Comparison of ENCODE assay signal across 1 cellular context in the genomic region with DNA sequence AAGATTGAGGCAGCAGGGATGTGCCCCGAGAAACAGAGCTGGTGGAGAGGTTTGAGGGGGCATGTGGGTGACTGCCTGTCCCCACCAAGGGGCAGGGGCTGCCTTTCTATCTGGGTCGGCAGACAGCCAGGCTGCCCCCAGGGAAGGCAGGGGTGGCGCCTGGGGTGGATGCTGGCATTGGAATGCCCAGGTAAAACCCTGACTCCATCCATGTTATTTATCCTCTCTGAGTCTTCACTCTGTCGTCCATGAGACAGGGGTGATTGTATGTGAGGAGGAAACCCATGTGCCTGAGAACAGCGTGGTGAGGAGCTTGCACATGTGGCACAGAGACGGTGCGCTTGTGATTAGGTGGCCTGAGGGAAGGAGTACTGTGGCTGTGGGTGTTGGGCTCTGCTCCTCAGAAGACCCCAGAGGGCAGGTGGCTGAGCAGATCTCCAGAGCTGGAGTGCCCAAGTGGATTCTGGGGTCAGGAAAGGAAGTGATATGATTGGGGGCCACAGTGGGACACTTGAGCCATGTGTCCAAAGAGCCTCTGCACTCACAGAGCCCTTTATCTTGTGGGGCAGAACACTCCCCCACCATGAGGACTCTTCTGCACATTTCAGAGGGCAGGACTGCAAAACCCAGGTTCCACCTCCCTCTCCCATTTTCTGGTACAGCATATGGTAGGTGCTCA.
TF ChIP-seq lines count a peak whose summit lies in the region.

No MANE protein-coding gene starts in this region.

TF ChIP-seq in WTC11, 78 proteins besides CTCF, POLR2A, EP300 and RAD21 (continued from another document):
- TF ChIP-seq, protein P1, sequence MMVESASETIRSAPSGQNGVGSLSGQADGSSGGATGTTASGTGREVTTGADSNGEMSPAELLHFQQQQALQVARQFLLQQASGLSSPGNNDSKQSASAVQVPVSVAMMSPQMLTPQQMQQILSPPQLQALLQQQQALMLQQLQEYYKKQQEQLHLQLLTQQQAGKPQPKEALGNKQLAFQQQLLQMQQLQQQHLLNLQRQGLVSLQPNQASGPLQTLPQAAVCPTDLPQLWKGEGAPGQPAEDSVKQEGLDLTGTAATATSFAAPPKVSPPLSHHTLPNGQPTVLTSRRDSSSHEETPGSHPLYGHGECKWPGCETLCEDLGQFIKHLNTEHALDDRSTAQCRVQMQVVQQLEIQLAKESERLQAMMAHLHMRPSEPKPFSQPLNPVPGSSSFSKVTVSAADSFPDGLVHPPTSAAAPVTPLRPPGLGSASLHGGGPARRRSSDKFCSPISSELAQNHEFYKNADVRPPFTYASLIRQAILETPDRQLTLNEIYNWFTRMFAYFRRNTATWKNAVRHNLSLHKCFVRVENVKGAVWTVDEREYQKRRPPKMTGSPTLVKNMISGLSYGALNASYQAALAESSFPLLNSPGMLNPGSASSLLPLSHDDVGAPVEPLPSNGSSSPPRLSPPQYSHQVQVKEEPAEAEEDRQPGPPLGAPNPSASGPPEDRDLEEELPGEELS (CRISPR knock-in tag; IDR thresholded peaks at IDR 0.05), result no peak
- TF ChIP-seq RORB (CRISPR knock-in tag; IDR thresholded peaks at IDR 0.05) (no peak), ZNF219 (CRISPR knock-in tag; IDR thresholded peaks at IDR 0.05; ENCODE audit: borderline replicate concordance) (no peak), TEAD4 (CRISPR knock-in tag; IDR thresholded peaks at IDR 0.05) (no peak), SMAD3 (CRISPR knock-in tag; IDR thresholded peaks at IDR 0.05; ENCODE audit: borderline replicate concordance) (no peak), ZNF281 (CRISPR knock-in tag; IDR thresholded peaks at IDR 0.05) (no peak), USF1 (CRISPR knock-in tag; IDR thresholded peaks at IDR 0.05) (no peak), MXD4 (CRISPR knock-in tag; IDR thresholded peaks at IDR 0.05; ENCODE audit: borderline replicate concordance) (no peak), ZMAT4 (CRISPR knock-in tag; IDR thresholded peaks at IDR 0.05) (no peak), ZNF121 (CRISPR knock-in tag; IDR thresholded peaks at IDR 0.05) (no peak), RELA (CRISPR knock-in tag; IDR thresholded peaks at IDR 0.05; ENCODE audit: borderline replicate concordance) (no peak), ZBTB21 (CRISPR knock-in tag; IDR thresholded peaks at IDR 0.05; ENCODE audit: borderline replicate concordance) (no peak), FOXP1 (CRISPR knock-in tag; IDR thresholded peaks at IDR 0.05; ENCODE audit: borderline replicate concordance) (no peak), MLX (CRISPR knock-in tag; IDR thresholded peaks at IDR 0.05) (no peak), ATF3 (CRISPR knock-in tag; conservative IDR thresholded peaks at IDR 0.05) (no peak)
- TF ChIP-seq, protein P2, sequence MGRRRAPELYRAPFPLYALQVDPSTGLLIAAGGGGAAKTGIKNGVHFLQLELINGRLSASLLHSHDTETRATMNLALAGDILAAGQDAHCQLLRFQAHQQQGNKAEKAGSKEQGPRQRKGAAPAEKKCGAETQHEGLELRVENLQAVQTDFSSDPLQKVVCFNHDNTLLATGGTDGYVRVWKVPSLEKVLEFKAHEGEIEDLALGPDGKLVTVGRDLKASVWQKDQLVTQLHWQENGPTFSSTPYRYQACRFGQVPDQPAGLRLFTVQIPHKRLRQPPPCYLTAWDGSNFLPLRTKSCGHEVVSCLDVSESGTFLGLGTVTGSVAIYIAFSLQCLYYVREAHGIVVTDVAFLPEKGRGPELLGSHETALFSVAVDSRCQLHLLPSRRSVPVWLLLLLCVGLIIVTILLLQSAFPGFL (CRISPR knock-in tag; IDR thresholded peaks at IDR 0.05; ENCODE audit: borderline replicate concordance), result no peak
- TF ChIP-seq, protein P3, sequence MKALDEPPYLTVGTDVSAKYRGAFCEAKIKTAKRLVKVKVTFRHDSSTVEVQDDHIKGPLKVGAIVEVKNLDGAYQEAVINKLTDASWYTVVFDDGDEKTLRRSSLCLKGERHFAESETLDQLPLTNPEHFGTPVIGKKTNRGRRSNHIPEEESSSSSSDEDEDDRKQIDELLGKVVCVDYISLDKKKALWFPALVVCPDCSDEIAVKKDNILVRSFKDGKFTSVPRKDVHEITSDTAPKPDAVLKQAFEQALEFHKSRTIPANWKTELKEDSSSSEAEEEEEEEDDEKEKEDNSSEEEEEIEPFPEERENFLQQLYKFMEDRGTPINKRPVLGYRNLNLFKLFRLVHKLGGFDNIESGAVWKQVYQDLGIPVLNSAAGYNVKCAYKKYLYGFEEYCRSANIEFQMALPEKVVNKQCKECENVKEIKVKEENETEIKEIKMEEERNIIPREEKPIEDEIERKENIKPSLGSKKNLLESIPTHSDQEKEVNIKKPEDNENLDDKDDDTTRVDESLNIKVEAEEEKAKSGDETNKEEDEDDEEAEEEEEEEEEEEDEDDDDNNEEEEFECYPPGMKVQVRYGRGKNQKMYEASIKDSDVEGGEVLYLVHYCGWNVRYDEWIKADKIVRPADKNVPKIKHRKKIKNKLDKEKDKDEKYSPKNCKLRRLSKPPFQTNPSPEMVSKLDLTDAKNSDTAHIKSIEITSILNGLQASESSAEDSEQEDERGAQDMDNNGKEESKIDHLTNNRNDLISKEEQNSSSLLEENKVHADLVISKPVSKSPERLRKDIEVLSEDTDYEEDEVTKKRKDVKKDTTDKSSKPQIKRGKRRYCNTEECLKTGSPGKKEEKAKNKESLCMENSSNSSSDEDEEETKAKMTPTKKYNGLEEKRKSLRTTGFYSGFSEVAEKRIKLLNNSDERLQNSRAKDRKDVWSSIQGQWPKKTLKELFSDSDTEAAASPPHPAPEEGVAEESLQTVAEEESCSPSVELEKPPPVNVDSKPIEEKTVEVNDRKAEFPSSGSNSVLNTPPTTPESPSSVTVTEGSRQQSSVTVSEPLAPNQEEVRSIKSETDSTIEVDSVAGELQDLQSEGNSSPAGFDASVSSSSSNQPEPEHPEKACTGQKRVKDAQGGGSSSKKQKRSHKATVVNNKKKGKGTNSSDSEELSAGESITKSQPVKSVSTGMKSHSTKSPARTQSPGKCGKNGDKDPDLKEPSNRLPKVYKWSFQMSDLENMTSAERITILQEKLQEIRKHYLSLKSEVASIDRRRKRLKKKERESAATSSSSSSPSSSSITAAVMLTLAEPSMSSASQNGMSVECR (CRISPR knock-in tag; IDR thresholded peaks at IDR 0.05; ENCODE audit: borderline replicate concordance), result no peak
